In the genomic region with DNA sequence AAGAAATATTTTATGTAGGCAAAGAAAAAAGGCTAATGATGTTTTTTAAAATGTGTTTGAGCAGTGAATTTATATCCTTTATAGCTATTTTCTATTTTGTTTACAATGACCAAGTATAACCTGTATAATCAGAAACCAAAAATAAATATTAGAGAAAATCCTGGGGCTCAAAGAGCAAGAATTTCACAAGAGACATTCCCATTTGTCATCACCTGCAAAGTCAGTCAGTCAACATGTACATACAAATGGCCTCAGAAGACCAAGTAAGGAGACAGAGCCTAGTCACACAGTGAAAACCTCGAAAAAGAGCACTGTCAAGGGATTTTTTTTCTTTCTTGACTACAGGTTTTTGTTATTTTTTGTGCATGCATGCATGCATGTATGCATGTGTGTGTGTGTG, we compare ENCODE assay signal across 26 cellular contexts.
"Had no signal": no experiment of that assay in that cellular context is flagged by ENCODE, and none has a peak within 500 bp of the region (broad histone marks: within the 10 kb centered on the region; RNA-seq: fewer than 3 reads in every experiment).

No MANE protein-coding gene starts in this region.

- H3K4me2 ChIP-seq: SK-N-SH had no signal

- H3K9me3 ChIP-seq: Peyer's patch, SJCRH30, SK-N-SH had no signal

- ATAC-seq: activated CD4-positive, CD25-positive, alpha-beta regulatory T cell treated with anti-CD3 and anti-CD28 coated beads, Interleukin-2, amount 50 U/mL, for 24 hours; activated CD8-positive, alpha-beta T cell treated with anti-CD3 and anti-CD28 coated beads for 36 hours; activated T-cell treated with anti-CD3 and anti-CD28 coated beads, Interleukin-2, amount 50 U/mL, for 72 hours had no signal

- H3K27ac ChIP-seq: brain microvascular endothelial cell, Peyer's patch, RWPE1, SJCRH30 had no signal

- H3K27me3 ChIP-seq: brain microvascular endothelial cell, Peyer's patch, SJCRH30 had no signal

- H3K36me3 ChIP-seq: brain microvascular endothelial cell, Peyer's patch, SJCRH30 had no signal

- H3K4me1 ChIP-seq: Peyer's patch, SJCRH30 had no signal

- H3K9me2 ChIP-seq: SK-N-SH had no signal

- H3K4me3 ChIP-seq: Peyer's patch, SJCRH30 had no signal

- DNase-seq: activated CD4-positive, alpha-beta T cell treated with anti-CD3 and anti-CD28 coated beads for 4 hours; activated CD8-positive, alpha-beta memory T cell treated with anti-CD3 and anti-CD28 coated beads, Interleukin-2, amount 50 U/mL, for 4 hours; activated CD8-positive, alpha-beta T cell treated with anti-CD3 and anti-CD28 coated beads for 36 hours; activated gamma-delta T cell treated with Interleukin-2 at 50 U/mL for 16 hours; activated naive CD4-positive, alpha-beta T cell treated with anti-CD3 and anti-CD28 coated beads, Interleukin-2, amount 10 ng/mL, durations not matched to agents 7 days and 5 days; activated naive CD8-positive, alpha-beta T cell treated with anti-CD3 and anti-CD28 coated beads for 36 hours; activated T-cell treated with anti-CD3 and anti-CD28 coated beads, Interleukin-2, amount 50 U/mL, for 72 hours; brain microvascular endothelial cell; IMR-90; Kasumi-1; KBM-7; NCI-H1048; NCI-H146; NCI-H187 treated with DMSO at 0.1 percent for 48 hours; NCI-H2081 treated with DMSO at 0.1 percent for 48 hours; NCI-H2227 treated with DMSO at 0.1 percent for 48 hours; NCI-H526; NCI-H774; OCI-M1; Peyer's patch; Right ventricle myocardium superior; SJCRH30; SK-N-SH; T-helper 1 cell had no signal
